ENCODE assay signal across 7 cellular contexts in the genomic region with DNA sequence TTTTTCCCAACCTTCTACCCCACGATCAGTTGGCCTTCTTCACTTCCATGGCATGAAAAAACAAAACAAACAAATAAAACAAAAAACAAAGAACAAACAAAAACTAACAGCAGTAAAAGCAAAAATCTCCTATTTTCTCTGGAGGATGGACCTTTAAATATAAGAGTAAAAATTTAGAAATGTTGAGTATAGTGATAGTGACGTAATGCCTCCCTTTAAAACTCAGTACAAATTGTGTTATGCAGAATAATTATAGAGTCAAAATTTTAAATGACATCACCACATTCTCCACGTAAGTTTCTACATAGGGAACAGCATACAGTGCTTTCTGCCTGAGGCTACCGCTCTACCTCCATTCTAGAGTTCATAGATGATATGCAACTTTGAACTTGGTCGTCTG.
"Had no signal": no experiment of that assay in that cellular context is flagged by ENCODE, and none has a peak within 500 bp of the region (broad histone marks: within the 10 kb centered on the region; RNA-seq: fewer than 3 reads in every experiment).

No MANE protein-coding gene starts in this region.

- FAIRE-seq: G401.6, GM12891, GM12892, GM18507, GM19239 had no signal

- DNase-seq: GDM1, GF-D8 had no signal
